ENCODE assay signal across 29 cellular contexts in genomic region chr14:84397621-84398020, GRCh38.
"Had no signal": no experiment of that assay in that cellular context is flagged by ENCODE, and none has a peak within 500 bp of the region (broad histone marks: within the 10 kb centered on the region; RNA-seq: fewer than 3 reads in every experiment).

No MANE protein-coding gene starts in this region.

- H3K27me3 ChIP-seq: stomach, suprapubic skin, testis, thyroid gland, tibial artery, tibial nerve, transverse colon, upper lobe of left lung, upper lobe of right lung, uterus, vagina had no signal

- H3K36me3 ChIP-seq: stomach, suprapubic skin, thoracic aorta, thyroid gland, tibial artery, tibial nerve, transverse colon, upper lobe of left lung, upper lobe of right lung, uterus, vagina had no signal

- H3K4me1 ChIP-seq: stomach, suprapubic skin, testis, tibial artery, tibial nerve, transverse colon, upper lobe of left lung, upper lobe of right lung, uterus, vagina had no signal

- H3K4me3 Mint-ChIP-seq: stimulated activated effector memory CD8-positive, alpha-beta T cell treated with anti-CD3 and anti-CD28 coated beads, Interleukin-12 subunit alpha, Interleukin-12 subunit beta, amount 100 ng/mL, for 72 hours; stimulated activated memory B cell treated with anti-CD40 and anti-IgM and Interleukin-4, amounts not matched to agents 10 μg/mL and 1 μg/mL and 100 μg/mL, for 72 hours; stimulated activated naive B cell treated with anti-CD40 and anti-IgM and Interleukin-4, amounts not matched to agents 10 μg/mL and 1 μg/mL and 100 μg/mL, for 72 hours; stimulated activated naive CD8-positive, alpha-beta T cell treated with anti-CD3 and anti-CD28 coated beads, Interleukin-15, amount 100 ng/mL, for 72 hours; stimulated activated naive CD8-positive, alpha-beta T cell treated with anti-CD3 and anti-CD28 coated beads, Interleukin-15, Interleukin-2, amounts not matched to agents 100 ng/mL and 50 ng/mL, for 24 hours; type B pancreatic cell had no signal

- H3K4me3 ChIP-seq: stomach, suprapubic skin, thoracic aorta, thyroid gland, tibial artery, tibial nerve, transverse colon, upper lobe of left lung, upper lobe of right lung, uterus, vagina had no signal

- H3K27ac Mint-ChIP-seq: stimulated activated effector memory CD8-positive, alpha-beta T cell treated with anti-CD3 and anti-CD28 coated beads, Interleukin-12 subunit alpha, Interleukin-12 subunit beta, amount 100 ng/mL, for 72 hours; stimulated activated memory B cell treated with anti-CD40 and anti-IgM and Interleukin-4, amounts not matched to agents 10 μg/mL and 1 μg/mL and 100 μg/mL, for 72 hours; stimulated activated naive B cell treated with anti-CD40 and anti-IgM and Interleukin-4, amounts not matched to agents 10 μg/mL and 1 μg/mL and 100 μg/mL, for 72 hours; stimulated activated naive CD8-positive, alpha-beta T cell treated with anti-CD3 and anti-CD28 coated beads, Interleukin-15, amount 100 ng/mL, for 72 hours; stimulated activated naive CD8-positive, alpha-beta T cell treated with anti-CD3 and anti-CD28 coated beads, Interleukin-15, Interleukin-2, amounts not matched to agents 100 ng/mL and 50 ng/mL, for 24 hours; type B pancreatic cell had no signal

- FAIRE-seq: urothelium cell line had no signal

- H3K36me3 Mint-ChIP-seq: stimulated activated effector memory CD8-positive, alpha-beta T cell treated with anti-CD3 and anti-CD28 coated beads, Interleukin-12 subunit alpha, Interleukin-12 subunit beta, amount 100 ng/mL, for 72 hours; stimulated activated memory B cell treated with anti-CD40 and anti-IgM and Interleukin-4, amounts not matched to agents 10 μg/mL and 1 μg/mL and 100 μg/mL, for 72 hours; stimulated activated naive B cell treated with anti-CD40 and anti-IgM and Interleukin-4, amounts not matched to agents 10 μg/mL and 1 μg/mL and 100 μg/mL, for 72 hours; type B pancreatic cell had no signal

- DNase-seq: stimulated activated CD4-positive, alpha-beta T cell treated with anti-CD3 and anti-CD28 coated beads, Interleukin-2, amount 100 ng/mL, for 48 hours; stimulated activated CD4-positive, alpha-beta T cell treated with anti-CD3 and anti-CD28 coated beads, Interleukin-4, amount 100 ng/mL, for 1 hour; stimulated activated CD4-positive, alpha-beta T cell treated with anti-CD3 and anti-CD28 coated beads, Interleukin-4, amount 100 ng/mL, for 24 hours; stimulated activated CD4-positive, alpha-beta T cell treated with anti-CD3 and anti-CD28 coated beads, Interleukin-4, amount 100 ng/mL, for 4 hours; stimulated activated CD8-positive, alpha-beta memory T cell treated with anti-CD3 and anti-CD28 coated beads, Interleukin-4, amount 100 ng/mL, for 48 hours; stimulated activated naive B cell treated with anti-CD40 and anti-IgM and Interleukin-4, amounts not matched to agents 10 μg/mL and 1 μg/mL and 100 μg/mL, for 72 hours; stimulated activated naive CD4-positive, alpha-beta T cell; stimulated activated naive CD4-positive, alpha-beta T cell treated with Interleukin-2 at 50 U/mL for 16 hours; stimulated activated naive CD8-positive, alpha-beta T cell treated with anti-CD3 and anti-CD28 coated beads, Interleukin-15, amount 100 ng/mL, for 72 hours; stimulated activated naive CD8-positive, alpha-beta T cell treated with anti-CD3 and anti-CD28 coated beads, Interleukin-15, Interleukin-2, amounts not matched to agents 100 U/mL and 50 U/mL, for 24 hours; stomach; substantia nigra; testis; thyroid gland; tibial artery; transverse colon; trophoblast cell; upper lobe of left lung; upper lobe of right lung; uterus had no signal

- H3K9me3 ChIP-seq: suprapubic skin, testis, thoracic aorta, thyroid gland, tibial artery, upper lobe of right lung, uterus, vagina had no signal

- H3K27ac ChIP-seq: stomach, suprapubic skin, testis, thoracic aorta, thyroid gland, tibial artery, tibial nerve, transverse colon, upper lobe of left lung, upper lobe of right lung, uterus, vagina had no signal

- H3K27me3 Mint-ChIP-seq: stimulated activated memory B cell treated with anti-CD40 and anti-IgM and Interleukin-4, amounts not matched to agents 10 μg/mL and 1 μg/mL and 100 μg/mL, for 72 hours; stimulated activated naive B cell treated with anti-CD40 and anti-IgM and Interleukin-4, amounts not matched to agents 10 μg/mL and 1 μg/mL and 100 μg/mL, for 72 hours; stimulated activated naive CD8-positive, alpha-beta T cell treated with anti-CD3 and anti-CD28 coated beads, Interleukin-15, amount 100 ng/mL, for 72 hours; stimulated activated naive CD8-positive, alpha-beta T cell treated with anti-CD3 and anti-CD28 coated beads, Interleukin-15, Interleukin-2, amounts not matched to agents 100 ng/mL and 50 ng/mL, for 24 hours; type B pancreatic cell had no signal

- H3K4me1 Mint-ChIP-seq: stimulated activated effector memory CD8-positive, alpha-beta T cell treated with anti-CD3 and anti-CD28 coated beads, Interleukin-12 subunit alpha, Interleukin-12 subunit beta, amount 100 ng/mL, for 72 hours; stimulated activated memory B cell treated with anti-CD40 and anti-IgM and Interleukin-4, amounts not matched to agents 10 μg/mL and 1 μg/mL and 100 μg/mL, for 72 hours; stimulated activated naive B cell treated with anti-CD40 and anti-IgM and Interleukin-4, amounts not matched to agents 10 μg/mL and 1 μg/mL and 100 μg/mL, for 72 hours; stimulated activated naive CD8-positive, alpha-beta T cell treated with anti-CD3 and anti-CD28 coated beads, Interleukin-15, amount 100 ng/mL, for 72 hours had no signal
